In the genomic region with DNA sequence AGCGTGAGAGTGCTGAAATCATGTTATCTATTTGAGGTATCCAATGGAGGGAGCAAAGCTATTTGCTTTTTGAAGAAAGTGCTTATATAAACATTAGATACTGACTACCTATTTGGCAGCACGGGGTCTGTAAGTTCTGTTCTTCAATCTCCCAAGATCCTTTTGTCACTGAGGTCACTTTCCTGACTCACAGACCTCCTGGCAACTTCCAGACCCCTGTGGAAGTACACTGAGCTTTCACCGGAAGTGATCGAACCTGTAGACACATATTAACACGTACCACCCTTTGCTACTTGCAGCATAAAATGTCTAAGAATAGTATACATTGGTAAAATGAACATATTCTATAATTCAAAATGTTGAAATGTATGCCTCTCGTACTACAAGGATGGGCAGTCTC, we compare ENCODE assay signal across 14 cellular contexts.
DNase-seq lines count a peak whose midpoint lies in the region; TF ChIP-seq lines count a peak whose summit lies in the region.
"Had no signal": no experiment of that assay in that cellular context is flagged by ENCODE, and none has a peak within 500 bp of the region (broad histone marks: within the 10 kb centered on the region; RNA-seq: fewer than 3 reads in every experiment).

No MANE protein-coding gene starts in this region.

- H3K27ac ChIP-seq in brain microvascular endothelial cell (no peak overlapping the region), left ventricle myocardium inferior (replicated peaks) (peak overlapping the region; percentile 66), skeletal muscle tissue (ENCODE audit: low read depth, low read length) (peak overlapping the region; percentile 10), SJCRH30 (no peak overlapping the region)

- TF ChIP-seq CTCF in brain microvascular endothelial cell (IDR thresholded peaks at IDR 0.05; ENCODE audit: low read depth, low read length, missing control alignments) (no peak), left ventricle myocardium inferior (IDR thresholded peaks at IDR 0.05; ENCODE audit: borderline replicate concordance) (no peak)

- DNase-seq in adipocyte (ENCODE audit: low read depth): no peak
- DNase-seq in brain microvascular endothelial cell: peak; percentile 7
- no peak for DNase-seq in left ventricle myocardium inferior
- no peak for DNase-seq in DMS 273 (lab: John Stamatoyannopoulos, UW; ENCODE audit: unreplicated experiment)
- no peak for DNase-seq in SJCRH30
- DNase-seq in effector CD8-positive, alpha-beta T cell (lab: John Stamatoyannopoulos, UW): no peak
- DNase-seq: C1 segment of cervical spinal cord; Calu3; CD4-positive, alpha-beta T cell; DMS79; EL; IMR-90 had no signal

- H3K36me3 ChIP-seq in adipocyte (ENCODE audit: control insufficient read depth, insufficient read depth, low read length, severe bottlenecking) (no peaks in the 10 kb centered on the region), brain microvascular endothelial cell (replicated peaks) (no peaks in the 10 kb centered on the region), left ventricle myocardium inferior (no peaks in the 10 kb centered on the region), skeletal muscle tissue (ENCODE audit: control insufficient read depth in 3 of 3, insufficient read depth in 3 of 3, low read length in 3 of 3) (no peaks in the 10 kb centered on the region), SJCRH30 (no peaks in the 10 kb centered on the region)

- in situ Hi-C loops in brain microvascular endothelial cell (cut with HindIII; ENCODE audit: low pct_ligation_motif_present, low sequenced_read_pairs): no loop called here

- H3K27me3 ChIP-seq in adipocyte (replicated peaks; ENCODE audit: control insufficient read depth, insufficient read depth, low read length): no peaks in the 10 kb centered on the region
- no peaks in the 10 kb centered on the region for H3K27me3 ChIP-seq in brain microvascular endothelial cell (replicated peaks)
- no peaks in the 10 kb centered on the region for H3K27me3 ChIP-seq in left ventricle myocardium inferior (ENCODE audit: low read depth)
- H3K27me3 ChIP-seq in skeletal muscle tissue (ENCODE audit: control insufficient read depth in 3 of 3, insufficient read depth in 3 of 3, low read length in 3 of 3): no peaks in the 10 kb centered on the region
- no peaks in the 10 kb centered on the region for H3K27me3 ChIP-seq in SJCRH30

- no peak overlapping the region for H3K9ac ChIP-seq in adipocyte (ENCODE audit: low read length)
- H3K9ac ChIP-seq in skeletal muscle tissue (ENCODE audit: low read depth in 1 of 3, low read length in 3 of 3): no peak overlapping the region

- peaks cover 24% of the 10 kb centered on the region for H3K4me1 ChIP-seq in adipocyte (ENCODE audit: control insufficient read depth, insufficient read depth, low read length)
- no peaks in the 10 kb centered on the region for H3K4me1 ChIP-seq in left ventricle myocardium inferior
- no peaks in the 10 kb centered on the region for H3K4me1 ChIP-seq in skeletal muscle tissue (ENCODE audit: control insufficient read depth in 3 of 3, insufficient read depth in 3 of 3, low read length in 3 of 3)
- peaks cover 42% of the 10 kb centered on the region for H3K4me1 ChIP-seq in SJCRH30

- peak overlapping the region; percentile 29 for H3K4me3 ChIP-seq in adipocyte (ENCODE audit: low read length)
- H3K4me3 ChIP-seq in brain microvascular endothelial cell (ENCODE audit: low read depth, low read length): no peak overlapping the region
- no peak overlapping the region for H3K4me3 ChIP-seq in left ventricle myocardium inferior
- no peak overlapping the region for H3K4me3 ChIP-seq in skeletal muscle tissue (ENCODE audit: low read length in 3 of 3)
- H3K4me3 ChIP-seq in SJCRH30: no peak overlapping the region
- H3K4me3 ChIP-seq: GM23248 had no signal

- H3K9me3 ChIP-seq in adipocyte (ENCODE audit: control insufficient read depth, low read length) (peaks cover 22% of the 10 kb centered on the region), left ventricle myocardium inferior (replicated peaks) (peaks cover 30% of the 10 kb centered on the region), skeletal muscle tissue (ENCODE audit: control insufficient read depth in 3 of 3, low read length in 3 of 3) (peaks cover 0 to 4% (median 0%) of the 10 kb centered on the region in 3 donors), SJCRH30 (replicated peaks) (0 out of 2 replicates have a peak, but pooled peaks cover 9% of the 10 kb centered on the region)

- intact Hi-C loops in left ventricle myocardium inferior (cut with micrococcal nuclease): no loop called here

Comparison
In these comparisons a context has a peak if more than half of its experiments do, and no peak if none do; other contexts are left out.
1. H3K27ac ChIP-seq: peak in left ventricle myocardium inferior (single experiment) and skeletal muscle tissue (single experiment); none in brain microvascular endothelial cell (single experiment) and SJCRH30 (single experiment).